Comparison of ENCODE assay signal across 17 cellular contexts in genomic region chr10:69253171-69253570, GRCh38. TPM values are rescaled to one million over a fixed set of nuclear protein-coding genes. Genes with fewer than 3 reads are reported as not detected.
DNase-seq lines count a peak whose midpoint lies in the region; ATAC-seq, FAIRE-seq and TF ChIP-seq lines count a peak whose summit lies in the region.
"Had no signal": no experiment of that assay in that cellular context is flagged by ENCODE, and none has a peak within 500 bp of the region (broad histone marks: within the 10 kb centered on the region; RNA-seq: fewer than 3 reads in every experiment).

No MANE protein-coding gene starts in this region.

- no peaks in the 10 kb centered on the region for H3K36me3 ChIP-seq in SK-N-SH (replicated peaks in 1 of 2; ENCODE audit: control insufficient read depth in 1 of 2, insufficient read depth in 2 of 2, low read length in 1 of 2)
- H3K36me3 ChIP-seq in H1 (ENCODE audit: control insufficient read depth in 2 of 4, insufficient read depth in 4 of 4, low read length in 3 of 4): no peaks in the 10 kb centered on the region
- H3K36me3 ChIP-seq in neural progenitor cell: no peaks in the 10 kb centered on the region
- H3K36me3 ChIP-seq in H7 (replicated peaks; ENCODE audit: control insufficient read depth, insufficient read depth, low read length): no peaks in the 10 kb centered on the region
- H3K36me3 ChIP-seq: BLaER1 had no signal

- H2BK120ac ChIP-seq in H1 (replicated peaks; ENCODE audit: low read depth, low read length): no peak overlapping the region

- no peak for FAIRE-seq in H1 (lab: Jason Lieb, UNC)

- peak; percentile 57 for DNase-seq in SK-N-SH
- DNase-seq in H1 (ENCODE audit: low read depth in 1 of 2, low spot score in 2 of 2): no peak
- DNase-seq in neural progenitor cell (ENCODE audit: low spot score): no peak
- DNase-seq in right cardiac atrium: no peak
- no peak for DNase-seq in H7
- DNase-seq: Calu3; CD8-positive, alpha-beta T cell; DMS79 treated with DMSO at 0.1 percent for 48 hours; GF-D8; HFFc6; KBM-7 had no signal

- 45% methylated on average over 2 of the region's 3 CpGs for WGBS in SK-N-SH (ENCODE audit: low lambda C conversion rate)
- WGBS in H1 (ENCODE audit: extremely low coverage in 1 of 2, insufficient coverage in 1 of 2, insufficient read length in 1 of 2, insufficient replicate concordance in 2 of 2, low coverage in 1 of 2, low lambda C conversion rate in 2 of 2, missing lambda C conversion rate in 1 of 2), 2 experiments: 75% methylated on average over 3 of the region's 3 CpGs; no CpG with 5 or more reads in 1 of the 2 experiments
- 85% methylated on average over 3 of the region's 3 CpGs for WGBS in right cardiac atrium

- no peak overlapping the region for H2BK20ac ChIP-seq in H1 (ENCODE audit: low read length)

- POLR2A ChIA-PET in SK-N-SH (lab: Yijun Ruan, JAX): no interaction called here
- POLR2A ChIA-PET in H1 (lab: Charles Lee; ENCODE audit: partially characterized antibody): no interaction called here

- H3K23me2 ChIP-seq in H1 (ENCODE audit: low read depth, low read length): no peaks in the 10 kb centered on the region

- no peak overlapping the region for H2AFZ ChIP-seq in SK-N-SH (ENCODE audit: low read depth)
- 0 out of 2 replicates have a peak overlapping the region, but pooled peaks have one; percentile 89 for H2AFZ ChIP-seq in H1 (ENCODE audit: low read length)
- peak overlapping the region; percentile 26 for H2AFZ ChIP-seq in neural progenitor cell (replicated peaks)

- H4K5ac ChIP-seq in H1 (ENCODE audit: insufficient read length, low read depth, low read length): no peak overlapping the region

- CTCF ChIA-PET in SK-N-SH (lab: Yijun Ruan, JAX): interaction anchor here (1.4 to 1.5 kb wide), 2 partner anchors 14 to 200 kb away, joined by 3 to 5 read pairs; no protein-coding TSS in a partner anchor
- CTCF ChIA-PET in H1 (lab: Charles Lee; ENCODE audit: partially characterized antibody): interaction anchor here (0.6 to 1.5 kb wide), 9 partner anchors 13 to 905 kb away, joined by 3 to 4 read pairs (median 3); partner anchors contain the start of gene HKDC1

- H3K9ac ChIP-seq in SK-N-SH (no peak overlapping the region), H1 (replicated peaks in 1 of 4; ENCODE audit: extremely low read depth in 1 of 4, low read depth in 3 of 4, low read length in 3 of 4) (no peak overlapping the region), neural progenitor cell (no peak overlapping the region)
- H3K9ac ChIP-seq: BLaER1 had no signal

- H3K4me2 ChIP-seq in SK-N-SH: no peak overlapping the region
- no peak overlapping the region for H3K4me2 ChIP-seq in H1 (ENCODE audit: insufficient read depth in 1 of 2, low read depth in 2 of 2, low read length in 2 of 2)
- H3K4me2 ChIP-seq in neural progenitor cell: no peak overlapping the region
- H3K4me2 ChIP-seq: BLaER1 had no signal

- H4K20me1 ChIP-seq in SK-N-SH (ENCODE audit: insufficient read depth) (no peaks in the 10 kb centered on the region), H1 (replicated peaks in 1 of 2; ENCODE audit: control insufficient read depth in 1 of 2, insufficient read depth in 2 of 2, low read length in 2 of 2) (no peaks in the 10 kb centered on the region), neural progenitor cell (ENCODE audit: low read depth) (no peaks in the 10 kb centered on the region)
- H4K20me1 ChIP-seq: BLaER1 had no signal

- H3K9me2 ChIP-seq in SK-N-SH: no peaks in the 10 kb centered on the region

- H3K36me3 Mint-ChIP-seq in neural progenitor cell: no peaks in the 10 kb centered on the region

- TF ChIP-seq CTCF in SK-N-SH (IDR thresholded peaks at IDR 0.05) (no peak), H1 (IDR thresholded peaks at IDR 0.05; ENCODE audit: control extremely low read depth in 1 of 3, insufficient read depth in 1 of 3, low read depth in 1 of 3, low read length in 3 of 3) (no peak), neural progenitor cell (IDR thresholded peaks at IDR 0.05) (no peak)

- no peaks in the 10 kb centered on the region for H3K4me1 Mint-ChIP-seq in neural progenitor cell

- H3K27ac Mint-ChIP-seq in neural progenitor cell: no peak overlapping the region
- H3K27ac Mint-ChIP-seq: CD8-positive, alpha-beta T cell; HFFc6 had no signal

- H4K8ac ChIP-seq in H1 (ENCODE audit: extremely low read depth, insufficient read depth, low read length): no peak overlapping the region

- H3K79me2 ChIP-seq in SK-N-SH (ENCODE audit: insufficient read depth) (no peaks in the 10 kb centered on the region), H1 (ENCODE audit: control insufficient read depth in 1 of 2, insufficient read depth in 2 of 2, low read length in 2 of 2) (no peaks in the 10 kb centered on the region), neural progenitor cell (ENCODE audit: low read depth) (no peaks in the 10 kb centered on the region)

- H2BK15ac ChIP-seq in H1 (ENCODE audit: low read length): no peak overlapping the region

- H3K4me3 Mint-ChIP-seq in neural progenitor cell: no peak overlapping the region
- H3K4me3 Mint-ChIP-seq: CD8-positive, alpha-beta T cell; HFFc6 had no signal

- peaks cover 8% of the 10 kb centered on the region for H3K27me3 Mint-ChIP-seq in neural progenitor cell (ENCODE audit: insufficient read depth, low read depth)

- H3K4me1 ChIP-seq in SK-N-SH (ENCODE audit: control insufficient read depth in 1 of 2, insufficient read depth in 2 of 2, low read depth in 1 of 2, low read length in 1 of 2): peaks cover 0 to 7% of the 10 kb centered on the region in 2 experiments; a peak in 1 of 4 replicates
- H3K4me1 ChIP-seq in H1 (replicated peaks in 1 of 4; ENCODE audit: control insufficient read depth in 3 of 4, insufficient read depth in 4 of 4, low read length in 3 of 4): no peaks in the 10 kb centered on the region; a peak in 1 of 7 replicates
- H3K4me1 ChIP-seq in neural progenitor cell: no peaks in the 10 kb centered on the region
- no peaks in the 10 kb centered on the region for H3K4me1 ChIP-seq in right cardiac atrium (ENCODE audit: control insufficient read depth, insufficient read depth, low read length)

- TF ChIP-seq EP300 in SK-N-SH (IDR thresholded peaks at IDR 0.05; ENCODE audit: borderline replicate concordance in 1 of 2, low read depth in 1 of 2, low read length in 1 of 2) (no peak), H1 (IDR thresholded peaks at IDR 0.05; ENCODE audit: borderline replicate concordance in 1 of 2, low read depth in 2 of 2, low read length in 2 of 2) (no peak)

- H3K23ac ChIP-seq in H1 (ENCODE audit: insufficient read length): no peak overlapping the region

- no peak overlapping the region for H3K18ac ChIP-seq in H1 (ENCODE audit: extremely low read depth, low read length)

- H3K56ac ChIP-seq in H1 (replicated peaks; ENCODE audit: insufficient read length, low read depth, low read length): no peak overlapping the region

- H3K4ac ChIP-seq in H1 (replicated peaks; ENCODE audit: insufficient read length, low read depth, low read length): no peak overlapping the region

- H4K91ac ChIP-seq in H1 (replicated peaks; ENCODE audit: insufficient read length, low read length): no peak overlapping the region

- H2AK5ac ChIP-seq in H1 (ENCODE audit: low read depth, low read length): no peak overlapping the region

- no peak overlapping the region for H3K14ac ChIP-seq in H1 (ENCODE audit: insufficient read length)

- H3K27ac ChIP-seq in SK-N-SH (ENCODE audit: low read depth in 2 of 2, low read length in 1 of 2) (no peak overlapping the region; a peak in 1 of 4 replicates), H1 (ENCODE audit: low read depth, low read length) (no peak overlapping the region), neural progenitor cell (no peak overlapping the region), right cardiac atrium (ENCODE audit: low read length) (no peak overlapping the region)
- H3K27ac ChIP-seq: 22Rv1, BLaER1, HL-60 had no signal

- no peak; the same call in 2 of the 3 replicates for ATAC-seq in SK-N-SH treated with all-trans-retinoic acid at 6 μM for 48 hours
- ATAC-seq in right cardiac atrium: no peak
- ATAC-seq in GM19397 (IDR thresholded peaks at IDR 0.05; ENCODE audit: unreplicated experiment): no peak
- ATAC-seq: CD8-positive, alpha-beta T cell; HCT116 had no signal

- no peak overlapping the region for H2BK12ac ChIP-seq in H1 (ENCODE audit: low read depth, low read length)

- no peaks in the 10 kb centered on the region for H3K27me3 ChIP-seq in SK-N-SH (ENCODE audit: insufficient read depth)
- no peaks in the 10 kb centered on the region for H3K27me3 ChIP-seq in H1 (replicated peaks in 1 of 4; ENCODE audit: control insufficient read depth in 3 of 4, extremely low read depth in 1 of 4, insufficient read depth in 3 of 4, low read length in 3 of 4)
- H3K27me3 ChIP-seq in neural progenitor cell: no peaks in the 10 kb centered on the region
- H3K27me3 ChIP-seq in right cardiac atrium (ENCODE audit: control insufficient read depth, insufficient read depth): no peaks in the 10 kb centered on the region
- H3K27me3 ChIP-seq in H7 (ENCODE audit: control insufficient read depth, insufficient read depth, low read length): no peaks in the 10 kb centered on the region
- H3K27me3 ChIP-seq: BLaER1 had no signal

- H3K9me3 ChIP-seq in SK-N-SH: no peaks in the 10 kb centered on the region
- no peaks in the 10 kb centered on the region for H3K9me3 ChIP-seq in H1 (ENCODE audit: insufficient read depth in 2 of 2, low read depth in 1 of 2, low read length in 1 of 2)
- H3K9me3 ChIP-seq in neural progenitor cell (ENCODE audit: low read depth): no peaks in the 10 kb centered on the region
- no peaks in the 10 kb centered on the region for H3K9me3 ChIP-seq in right cardiac atrium (ENCODE audit: control insufficient read depth, low read length)
- H3K9me3 ChIP-seq: BLaER1 had no signal

- no peak overlapping the region for H2BK5ac ChIP-seq in H1 (ENCODE audit: low read depth, low read length)

- intact Hi-C loops in right cardiac atrium (cut with DNase I): no loop called here

- H3F3A ChIP-seq in SK-N-SH (replicated peaks; ENCODE audit: insufficient read depth) (no peaks in the 10 kb centered on the region), neural progenitor cell (ENCODE audit: low read depth) (no peaks in the 10 kb centered on the region)

- H3K79me1 ChIP-seq in H1 (ENCODE audit: low read depth, low read length): no peaks in the 10 kb centered on the region

- H3K9me3 Mint-ChIP-seq in neural progenitor cell: peaks cover 6% of the 10 kb centered on the region
- H3K9me3 Mint-ChIP-seq: CD8-positive, alpha-beta T cell; HFFc6 had no signal

- H3K4me3 ChIP-seq in SK-N-SH (ENCODE audit: low read depth in 2 of 2, low read length in 1 of 2) (no peak overlapping the region), H1 (ENCODE audit: extremely low read depth in 1 of 4, insufficient read depth in 2 of 4, low read depth in 3 of 4, low read length in 4 of 4) (no peak overlapping the region), neural progenitor cell (no peak overlapping the region), right cardiac atrium (ENCODE audit: low read length) (no peak overlapping the region), H7 (ENCODE audit: insufficient read depth, low read depth, low read length) (no peak overlapping the region)
- H3K4me3 ChIP-seq: BLaER1 had no signal

- TF ChIP-seq RAD21 in SK-N-SH (IDR thresholded peaks at IDR 0.05; ENCODE audit: low read length) (no peak), H1 (IDR thresholded peaks at IDR 0.05 in 1 of 2, conservative IDR thresholded peaks at IDR 0.05 in 1 of 2; ENCODE audit: low read depth in 2 of 2, low read length in 2 of 2) (no peak)

- TF ChIP-seq POLR2A in H1 (IDR thresholded peaks at IDR 0.05; ENCODE audit: control extremely low read depth in 1 of 2, low read depth in 2 of 2, low read length in 2 of 2): no peak

RNA-seq across cellular contexts. Expression of gene HK1, which starts 25.1 kb away (rescaled TPM):
- polyA plus RNA-seq in SK-N-SH (2012; rRNA removed) (32.0 and 38.7 TPM in 2 replicates), H1 (2011; rRNA removed) (55.8 and 91.2 TPM in 2 replicates), right cardiac atrium (165 TPM)
- 35.7 and 35.8 TPM in 2 replicates for polyA plus RNA-seq in SK-N-SH (2012; cell fraction: cytosol; rRNA removed)
- 38.1 and 44.0 TPM in 2 replicates for polyA plus RNA-seq in SK-N-SH (2012; cell fraction: nucleus; rRNA removed)
- total RNA-seq in H1 (2021; fragmentation: NEBNext Ultra II Directional; extraction: Animal tissue kit (Norgen Biotek cat#: 25700)): 237 and 247 TPM in 2 replicates
- polyA plus RNA-seq in H1 (2011; cell fraction: cytosol; rRNA removed): 99.9 TPM
- polyA plus RNA-seq in H1 (2011; cell fraction: nucleus; rRNA removed): 110 TPM
- 178 to 213 TPM (median 203 TPM) in 4 replicates for polyA plus RNA-seq in H1 (2012, experiment 1 of 2)
- 65.2 TPM for polyA plus RNA-seq in H1 (2012, experiment 2 of 2)
- 115 TPM for polyA plus RNA-seq in H1 (2013, experiment 1 of 2)
- polyA plus RNA-seq in H1 (2013, experiment 2 of 2): 110 TPM
- polyA minus RNA-seq in H1 (2011; rRNA and poly(A)+ RNA removed): 135 and 144 TPM in 2 replicates
- 76.1 TPM for polyA minus RNA-seq in H1 (2011; cell fraction: cytosol; rRNA and poly(A)+ RNA removed)
- polyA minus RNA-seq in H1 (2011; cell fraction: nucleus; rRNA and poly(A)+ RNA removed): 44.9 TPM
- total RNA-seq in neural progenitor cell (ENCODE audit: low replicate concordance) (30.1 and 45.8 TPM in 2 replicates), right cardiac atrium (100 to 1,000 TPM; 270 to 313 (median 287) TPM)
- total RNA-seq in H7 (2014; rRNA removed; shearing (Covaris generic)): 110 and 114 TPM in 2 replicates

RNA-seq across cellular contexts. Expression of gene HKDC1, which starts 33.0 kb away (rescaled TPM):
- 0.06 and 0.10 TPM in 2 replicates for polyA plus RNA-seq in SK-N-SH (2012; rRNA removed)
- 0.03 and 0.08 TPM in 2 replicates for polyA plus RNA-seq in SK-N-SH (2012; cell fraction: cytosol; rRNA removed)
- 0.19 and 0.25 TPM in 2 replicates for polyA plus RNA-seq in SK-N-SH (2012; cell fraction: nucleus; rRNA removed)
- 0.11 and 0.78 TPM in 2 replicates for total RNA-seq in H1 (2021; fragmentation: NEBNext Ultra II Directional; extraction: Animal tissue kit (Norgen Biotek cat#: 25700))
- 0.05 and 0.12 TPM in 2 replicates for polyA plus RNA-seq in H1 (2011; rRNA removed)
- 0.12 TPM for polyA plus RNA-seq in H1 (2011; cell fraction: cytosol; rRNA removed)
- 0.24 TPM for polyA plus RNA-seq in H1 (2011; cell fraction: nucleus; rRNA removed)
- 0.09 to 0.12 TPM (median 0.12 TPM) in 3 of 4 replicates, not detected in the other for polyA plus RNA-seq in H1 (2012, experiment 1 of 2)
- polyA plus RNA-seq in H1 (2012, experiment 2 of 2): not detected
- polyA plus RNA-seq in H1 (2013, experiment 1 of 2): 0.18 TPM
- 0.11 TPM for polyA plus RNA-seq in H1 (2013, experiment 2 of 2)
- 0.37 TPM in 1 of 2 replicates, not detected in the other for polyA minus RNA-seq in H1 (2011; rRNA and poly(A)+ RNA removed)
- polyA minus RNA-seq in H1 (2011; cell fraction: cytosol; rRNA and poly(A)+ RNA removed): not detected
- not detected for polyA minus RNA-seq in H1 (2011; cell fraction: nucleus; rRNA and poly(A)+ RNA removed)
- total RNA-seq in neural progenitor cell (ENCODE audit: low replicate concordance): 0.30 TPM in 1 of 2 replicates, not detected in the other
- under 1 TPM in 2 of 4 donors, not detected in 2; 0.15 to 0.42 TPM for total RNA-seq in right cardiac atrium
- 0.05 TPM for polyA plus RNA-seq in right cardiac atrium
- 0.03 TPM in 1 of 2 replicates, not detected in the other for total RNA-seq in H7 (2014; rRNA removed; shearing (Covaris generic))
